Comparison of ENCODE assay signal across 34 cellular contexts in genomic region chr6:24057030-24057429, GRCh38.
"Had no signal": no experiment of that assay in that cellular context is flagged by ENCODE, and none has a peak within 500 bp of the region (broad histone marks: within the 10 kb centered on the region; RNA-seq: fewer than 3 reads in every experiment).

No MANE protein-coding gene starts in this region.

- H3K4me2 ChIP-seq: KMS-11 had no signal

- DNase-seq: Karpas-422, Kasumi-1, MG63, MM.1S, MV-4-11, NCI-H1048, NCI-H1092, NCI-H1092 treated with DMSO at 0.1 percent for 48 hours, NCI-H1105, NCI-H1105 treated with DMSO at 0.1 percent for 48 hours, NCI-H1417, NCI-H1417 treated with DMSO at 0.1 percent for 48 hours, NCI-H1436, NCI-H1436 treated with DMSO at 0.1 percent for 48 hours, NCI-H146, NCI-H1694, NCI-H1694 treated with DMSO at 0.1 percent for 48 hours, NCI-H187, NCI-H187 treated with DMSO at 0.1 percent for 48 hours, NCI-H1930, NCI-H2029, NCI-H2029 treated with DMSO at 0.1 percent for 48 hours, NCI-H2081, NCI-H2081 treated with DMSO at 0.1 percent for 48 hours, NCI-H2107, NCI-H2171, NCI-H2171 treated with DMSO at 0.1 percent for 48 hours, NCI-H2227 treated with DMSO at 0.1 percent for 48 hours, NCI-H226, NCI-H345, NCI-H446, NCI-H446 treated with DMSO at 0.1 percent for 48 hours, NCI-H510A had no signal

- H3K27me3 ChIP-seq: MG63 had no signal

- H3K9ac ChIP-seq: KMS-11 had no signal

- H3K36me3 ChIP-seq: MG63 had no signal

- H3K4me3 ChIP-seq: MG63 had no signal

- H3K27ac ChIP-seq: KMS-11 had no signal

- H3K9me3 ChIP-seq: MG63 had no signal
